1 cellular context compared by ENCODE assay signal in the genomic region with DNA sequence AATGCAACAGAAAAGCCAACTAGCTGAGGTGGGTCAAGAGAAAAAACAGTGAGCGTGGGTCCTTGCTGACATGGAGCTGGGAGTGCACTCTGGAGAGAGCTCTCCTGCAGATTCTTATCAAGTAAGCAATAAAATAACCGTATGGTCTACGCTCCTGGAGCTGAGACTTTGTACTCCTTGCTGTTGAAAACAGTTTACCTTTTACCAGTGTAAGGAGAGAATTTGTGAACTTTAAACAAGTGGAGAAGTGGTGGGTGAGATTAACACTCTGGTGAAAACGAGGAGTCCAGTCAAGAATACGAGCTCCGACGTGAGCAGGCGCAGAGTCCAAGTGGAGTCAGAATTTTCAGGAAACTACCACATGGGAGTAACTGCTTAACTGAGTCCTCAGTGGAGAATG.
TF ChIP-seq lines count a peak whose summit lies in the region.

No MANE protein-coding gene starts in this region.

TF ChIP-seq in HepG2, 621 proteins besides CTCF, POLR2A, EP300 and RAD21 (continued from another document):
- no peak for TF ChIP-seq ZNF543 (CRISPR knock-in tag; IDR thresholded peaks at IDR 0.05)
- TF ChIP-seq, protein P1, sequence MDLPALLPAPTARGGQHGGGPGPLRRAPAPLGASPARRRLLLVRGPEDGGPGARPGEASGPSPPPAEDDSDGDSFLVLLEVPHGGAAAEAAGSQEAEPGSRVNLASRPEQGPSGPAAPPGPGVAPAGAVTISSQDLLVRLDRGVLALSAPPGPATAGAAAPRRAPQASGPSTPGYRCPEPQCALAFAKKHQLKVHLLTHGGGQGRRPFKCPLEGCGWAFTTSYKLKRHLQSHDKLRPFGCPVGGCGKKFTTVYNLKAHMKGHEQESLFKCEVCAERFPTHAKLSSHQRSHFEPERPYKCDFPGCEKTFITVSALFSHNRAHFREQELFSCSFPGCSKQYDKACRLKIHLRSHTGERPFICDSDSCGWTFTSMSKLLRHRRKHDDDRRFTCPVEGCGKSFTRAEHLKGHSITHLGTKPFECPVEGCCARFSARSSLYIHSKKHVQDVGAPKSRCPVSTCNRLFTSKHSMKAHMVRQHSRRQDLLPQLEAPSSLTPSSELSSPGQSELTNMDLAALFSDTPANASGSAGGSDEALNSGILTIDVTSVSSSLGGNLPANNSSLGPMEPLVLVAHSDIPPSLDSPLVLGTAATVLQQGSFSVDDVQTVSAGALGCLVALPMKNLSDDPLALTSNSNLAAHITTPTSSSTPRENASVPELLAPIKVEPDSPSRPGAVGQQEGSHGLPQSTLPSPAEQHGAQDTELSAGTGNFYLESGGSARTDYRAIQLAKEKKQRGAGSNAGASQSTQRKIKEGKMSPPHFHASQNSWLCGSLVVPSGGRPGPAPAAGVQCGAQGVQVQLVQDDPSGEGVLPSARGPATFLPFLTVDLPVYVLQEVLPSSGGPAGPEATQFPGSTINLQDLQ (CRISPR knock-in tag; IDR thresholded peaks at IDR 0.05): no peak
- no peak for TF ChIP-seq MAFF (IDR thresholded peaks at IDR 0.05; ENCODE audit: low read depth, low read length)
TF ChIP-seq in HepG2: peak in this region for 0.
